In genomic region chr17:2402517-2402916, GRCh38 we compare ENCODE assay signal across 8 cellular contexts.
DNase-seq lines count a peak whose midpoint lies in the region; ATAC-seq and TF ChIP-seq lines count a peak whose summit lies in the region.

No MANE protein-coding gene starts in this region.

- H3K9me3 ChIP-seq in SU-DHL-6 (ENCODE audit: insufficient read depth, low read length) = no peaks in the 10 kb centered on the region

- H3F3A ChIP-seq in SU-DHL-6 (ENCODE audit: insufficient read depth) = peaks cover 4% of the 10 kb centered on the region; the same call in 1 of the 2 replicates

- no peaks in the 10 kb centered on the region for H3K9me2 ChIP-seq in SU-DHL-6 (replicated peaks; ENCODE audit: insufficient read depth, low read length)

- H2AFZ ChIP-seq in SU-DHL-6 (ENCODE audit: low read depth, low read length, severe bottlenecking) = peak overlapping the region; percentile 40

- peak overlapping the region; percentile 96 for H3K4me2 ChIP-seq in SU-DHL-6 (ENCODE audit: low read depth, low read length, poor library complexity, severe bottlenecking)

- H3K36me3 ChIP-seq in SU-DHL-6 (ENCODE audit: low read length) (no peaks in the 10 kb centered on the region), rectal smooth muscle tissue (ENCODE audit: control insufficient read depth, insufficient read depth, low read length) (no peaks in the 10 kb centered on the region)

- H4K20me1 ChIP-seq in SU-DHL-6 (ENCODE audit: low read depth, low read length) = peaks cover 4% of the 10 kb centered on the region; the same call in 1 of the 2 replicates

- H3K27ac ChIP-seq in SU-DHL-6 (ENCODE audit: low read depth, low read length) (peak overlapping the region; percentile 65), rectal smooth muscle tissue (ENCODE audit: low read depth, low read length) (peak overlapping the region; percentile 100)

- peaks cover 40% of the 10 kb centered on the region for H3K4me1 ChIP-seq in rectal smooth muscle tissue (ENCODE audit: control insufficient read depth, insufficient read depth, low read length)

- peak overlapping the region; percentile 58 for H3K9ac ChIP-seq in SU-DHL-6 (ENCODE audit: low read length)
- peak overlapping the region; percentile 68 for H3K9ac ChIP-seq in rectal smooth muscle tissue (ENCODE audit: low read length)

- TF ChIP-seq CTCF in GM12864 (IDR thresholded peaks at IDR 0.05; ENCODE audit: low read depth, low read length, missing control alignments) (no peak), SU-DHL-6 (IDR thresholded peaks at IDR 0.05; ENCODE audit: insufficient read depth, low read length, poor library complexity, severe bottlenecking) (no peak), fibroblast of mammary gland (conservative IDR thresholded peaks at IDR 0.05; ENCODE audit: control insufficient read depth, insufficient read depth, low read depth, low read length) (no peak)

- H3K79me2 ChIP-seq in SU-DHL-6 (ENCODE audit: insufficient read depth, low read length) = no peaks in the 10 kb centered on the region

- H3K4me3 ChIP-seq in GM12864 (ENCODE audit: low read depth, low read length) = peak overlapping the region; percentile 45
- peak overlapping the region; percentile 58 for H3K4me3 ChIP-seq in SU-DHL-6 (ENCODE audit: insufficient read depth, low read length, poor library complexity, severe bottlenecking)
- H3K4me3 ChIP-seq in fibroblast of mammary gland (ENCODE audit: control insufficient read depth, low read depth, low read length) = peak overlapping the region; percentile 33
- H3K4me3 ChIP-seq in rectal smooth muscle tissue (ENCODE audit: low read length) = peak overlapping the region; percentile 82

- DNase-seq in GM12864 (ENCODE audit: low read depth) = no peak
- DNase-seq in fibroblast of mammary gland (ENCODE audit: low read depth) = no peak
- DNase-seq in stimulated activated naive CD4-positive, alpha-beta T cell treated with Interleukin-2 at 50 U/mL for 16 hours (lab: John Stamatoyannopoulos, UW) = no peak

- no peak for ATAC-seq in GM18873 (IDR thresholded peaks at IDR 0.05; ENCODE audit: low FRiP score, unreplicated experiment)
- ATAC-seq in GM19324 (IDR thresholded peaks at IDR 0.05; ENCODE audit: low FRiP score, unreplicated experiment) = no peak
- no peak for ATAC-seq in HG02588 (IDR thresholded peaks at IDR 0.05; ENCODE audit: unreplicated experiment)

- no peaks in the 10 kb centered on the region for H3K27me3 ChIP-seq in SU-DHL-6 (ENCODE audit: low read length)
- H3K27me3 ChIP-seq in rectal smooth muscle tissue (ENCODE audit: control insufficient read depth, insufficient read depth, low read length) = no peaks in the 10 kb centered on the region
